ENCODE assay signal across 8 cellular contexts in genomic region chr3:48918388-48919214, GRCh38. TPM values are rescaled to one million over a fixed set of nuclear protein-coding genes. Genes with fewer than 3 reads are reported as not detected.
DNase-seq lines count a peak whose midpoint lies in the region; ATAC-seq lines count a peak whose summit lies in the region.

ARIH2 (plus strand) TSS chr3:48918842; CDS start chr3:48927559, 8,717 bp downstream.

- H3K4me1 Mint-ChIP-seq in CD8-positive, alpha-beta memory T cell: peaks cover 23 to 41% (median 29%) of the 10 kb centered on the region in 3 donors

- no peak within 1 kb of the TSS for H3K23ac ChIP-seq in mesendoderm (ENCODE audit: low read length)

- no peaks in the 10 kb centered on the region for H3K27me3 ChIP-seq in CD8-positive, alpha-beta memory T cell (ENCODE audit: insufficient read depth, low read length, poor library complexity, severe bottlenecking)
- H3K27me3 ChIP-seq in endocrine pancreas (ENCODE audit: control insufficient read depth, insufficient read depth, low read length): no peaks in the 10 kb centered on the region
- no peaks in the 10 kb centered on the region for H3K27me3 ChIP-seq in mesendoderm (ENCODE audit: insufficient read depth, low read length, poor library complexity)

- peaks cover 0 to 28% (median 7%) of the 10 kb centered on the region in 3 donors for H3K36me3 Mint-ChIP-seq in CD8-positive, alpha-beta memory T cell

- H3K36me3 ChIP-seq in CD8-positive, alpha-beta memory T cell (ENCODE audit: insufficient read depth, low read length): no peaks in the 10 kb centered on the region
- H3K36me3 ChIP-seq in endocrine pancreas (ENCODE audit: control insufficient read depth, insufficient read depth, low read length) (no peaks in the 10 kb centered on the region), mesendoderm (ENCODE audit: control insufficient read depth, insufficient read depth, low read length) (no peaks in the 10 kb centered on the region)

- peaks cover 23% of the 10 kb centered on the region for H3K79me2 ChIP-seq in mesendoderm (ENCODE audit: control insufficient read depth, insufficient read depth, low read length)

- H3K4me2 ChIP-seq in mesendoderm (ENCODE audit: low read length): peak within 1 kb of the TSS; percentile 92

- H3K27ac Mint-ChIP-seq in CD8-positive, alpha-beta memory T cell: peak within 1 kb of the TSS; percentile 98 to 100 (median 99)

- ATAC-seq in GM19397 (IDR thresholded peaks at IDR 0.05; ENCODE audit: unreplicated experiment): peak; percentile 86
- peak; percentile 84 for ATAC-seq in HG03571 (IDR thresholded peaks at IDR 0.05; ENCODE audit: unreplicated experiment)

- peak within 1 kb of the TSS; percentile 98 for H3K56ac ChIP-seq in mesendoderm (ENCODE audit: low read length)

- no peak within 1 kb of the TSS for H4K5ac ChIP-seq in mesendoderm (ENCODE audit: low read length)

- H2BK120ac ChIP-seq in mesendoderm (ENCODE audit: low read depth, low read length): no peak within 1 kb of the TSS

- no peak within 1 kb of the TSS for H2AK5ac ChIP-seq in mesendoderm (ENCODE audit: low read length)

- no peak within 1 kb of the TSS for H3K4ac ChIP-seq in mesendoderm (ENCODE audit: low read depth, low read length)

- no peaks in the 10 kb centered on the region for H3K9me3 ChIP-seq in CD8-positive, alpha-beta memory T cell (ENCODE audit: low read length)
- H3K9me3 ChIP-seq in endocrine pancreas (ENCODE audit: control insufficient read depth, low read length): no peaks in the 10 kb centered on the region

- CTCF ChIA-PET in CD8-positive, alpha-beta memory T cell (lab: Charles Lee): interaction anchor here (0.6 to 4.0 kb wide), 14 partner anchors 10 to 483 kb away, joined by 3 to 22 read pairs (median 3); partner anchors contain the start of genes IP6K2, QRICH1, SLC25A20 and WDR6

- H3K4me3 Mint-ChIP-seq in CD8-positive, alpha-beta memory T cell: peak within 1 kb of the TSS; percentile 93 to 99 (median 98)

- H4K8ac ChIP-seq in mesendoderm (ENCODE audit: low read depth, low read length): no peak within 1 kb of the TSS

- peak within 1 kb of the TSS; percentile 98 for H3K27ac ChIP-seq in CD8-positive, alpha-beta memory T cell (ENCODE audit: low read depth, low read length)
- peak within 1 kb of the TSS; percentile 96 for H3K27ac ChIP-seq in mesendoderm (ENCODE audit: low read depth, low read length)

- POLR2A ChIA-PET in CD8-positive, alpha-beta memory T cell (lab: Charles Lee): interaction anchor here (0.5 to 2.8 kb wide), 7 partner anchors 17 to 1174 kb away, joined by 4 to 27 read pairs (median 5); partner anchors contain the start of genes PRKAR2A, SLC25A20 and WDR6

- H3K79me1 ChIP-seq in mesendoderm (ENCODE audit: low read length): peaks cover 3% of the 10 kb centered on the region

- no peaks in the 10 kb centered on the region for H3K27me3 Mint-ChIP-seq in CD8-positive, alpha-beta memory T cell

- H3K18ac ChIP-seq in mesendoderm (ENCODE audit: low read length): peak within 1 kb of the TSS; percentile 88

- no peak within 1 kb of the TSS for H2BK5ac ChIP-seq in mesendoderm (ENCODE audit: low read length)

- H2BK15ac ChIP-seq in mesendoderm (replicated peaks; ENCODE audit: low read depth): no peak within 1 kb of the TSS

- H3K9ac ChIP-seq in endocrine pancreas (ENCODE audit: control insufficient read depth, insufficient read depth, low read length): peak within 1 kb of the TSS; percentile 97
- H3K9ac ChIP-seq in mesendoderm (ENCODE audit: low read length): peak within 1 kb of the TSS; percentile 96

- H3K4me1 ChIP-seq in CD8-positive, alpha-beta memory T cell (ENCODE audit: insufficient read depth, low read length): peaks cover 26% of the 10 kb centered on the region
- H3K4me1 ChIP-seq in endocrine pancreas (ENCODE audit: control insufficient read depth, insufficient read depth, low read length) (peaks cover 4% of the 10 kb centered on the region), mesendoderm (ENCODE audit: control insufficient read depth, low read depth, low read length) (no peaks in the 10 kb centered on the region)

- WGBS in mesendoderm (ENCODE audit: extremely low coverage, insufficient coverage, low lambda C conversion rate): no CpG with 5 or more reads among the region's 97 CpGs

- H3K4me3 ChIP-seq in CD8-positive, alpha-beta memory T cell (ENCODE audit: low read length): peak within 1 kb of the TSS; percentile 91
- H3K4me3 ChIP-seq in endocrine pancreas (ENCODE audit: control insufficient read depth, insufficient read depth, low read length): peak within 1 kb of the TSS; percentile 81
- peak within 1 kb of the TSS; percentile 89 for H3K4me3 ChIP-seq in mesendoderm (ENCODE audit: low read length)

- no peaks in the 10 kb centered on the region for H3K9me3 Mint-ChIP-seq in CD8-positive, alpha-beta memory T cell

- peak; percentile 82 to 92 (median 87) for DNase-seq in CD8-positive, alpha-beta memory T cell
- DNase-seq in NOMO-1 treated with DMSO at 0.1 percent for 48 hours (lab: John Stamatoyannopoulos, UW; ENCODE audit: unreplicated experiment) (peak; percentile 91), mesendoderm (peak; percentile 97)
- DNase-seq in activated CD8-positive, alpha-beta memory T cell treated with anti-CD3 and anti-CD28 coated beads for 48 hours (ENCODE audit: low read depth in 2 of 3, low spot score in 2 of 3): peak; percentile 81 to 91 (median 85)
- DNase-seq in stimulated activated CD8-positive, alpha-beta memory T cell treated with anti-CD3 and anti-CD28 coated beads, Interleukin-15, amount 100 ng/mL, for 24 hours (ENCODE audit: low read depth): peak; percentile 84

RNA-seq across cellular contexts. Expression of gene ARIH2, which starts in this region (rescaled TPM):
- total RNA-seq in CD8-positive, alpha-beta memory T cell: 100 to 1,000 TPM; 117 to 123 TPM
- polyA plus RNA-seq in CD8-positive, alpha-beta memory T cell: 126 TPM
- polyA plus RNA-seq in mesendoderm (2013, experiment 1 of 2): 72.8 TPM
- polyA plus RNA-seq in mesendoderm (2013, experiment 2 of 2): 75.4 TPM

Comparison
In these comparisons a context has a peak if more than half of its experiments do, and no peak if none do; other contexts are left out.
1. Peak in every context shown above with its lines: DNase-seq, ATAC-seq, H3K4me3 ChIP-seq and H3K27ac ChIP-seq.